In the genomic region with DNA sequence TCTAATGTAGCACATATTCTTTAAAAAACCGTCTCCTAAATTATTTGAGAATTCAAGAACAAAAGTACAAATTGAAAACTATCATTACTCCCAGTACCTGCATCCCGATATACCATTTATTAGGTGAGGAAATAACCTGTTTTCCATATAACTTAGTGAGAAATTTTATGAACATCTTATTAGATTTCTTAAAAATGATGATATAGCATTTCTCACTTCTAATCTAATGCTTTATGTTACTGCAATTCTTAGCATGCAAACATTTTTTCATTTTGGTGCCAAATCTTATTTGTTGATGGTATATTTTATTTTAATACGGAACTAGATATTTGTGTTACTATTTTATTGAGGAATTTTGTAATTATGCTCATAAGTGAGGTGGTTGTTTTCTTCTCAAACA, we compare ENCODE assay signal across 8 cellular contexts.
"Had no signal": no experiment of that assay in that cellular context is flagged by ENCODE, and none has a peak within 500 bp of the region (broad histone marks: within the 10 kb centered on the region; RNA-seq: fewer than 3 reads in every experiment).

No MANE protein-coding gene starts in this region.

- H2AFZ ChIP-seq: GM23248 had no signal

- H3K9ac ChIP-seq: GM23248, KMS-11 had no signal

- DNase-seq: GM23248, GOT3, H7, HCEC 1CT, Karpas-422, KBM-7 had no signal

- FAIRE-seq: HTR-8/SVneo had no signal

- H3K4me3 ChIP-seq: GM23248 had no signal

- H3K27ac ChIP-seq: GM23248, KMS-11 had no signal

- H3K4me2 ChIP-seq: KMS-11 had no signal
